In the genomic region with DNA sequence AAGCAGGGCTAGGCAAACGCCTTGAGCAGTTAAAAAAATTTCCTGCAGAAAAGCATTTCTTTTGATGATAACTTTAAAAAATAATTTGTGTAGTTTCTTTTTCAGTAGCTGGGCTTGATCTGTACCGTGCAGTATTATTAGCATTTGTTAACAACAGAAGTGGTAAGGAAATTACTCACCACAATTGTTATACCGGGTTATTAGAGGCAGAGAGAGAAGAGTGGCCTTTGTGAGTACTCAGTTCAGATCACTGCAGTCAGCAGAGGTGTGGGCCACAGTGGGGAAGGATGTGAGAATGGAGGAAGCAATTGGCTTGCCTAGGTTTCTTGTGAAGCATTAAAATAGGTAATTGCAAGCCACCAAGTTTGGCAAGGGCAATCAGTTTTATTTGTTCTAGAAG, we compare ENCODE assay signal across 14 cellular contexts. TPM values are rescaled to one million over a fixed set of nuclear protein-coding genes. Genes with fewer than 3 reads are reported as not detected.
DNase-seq lines count a peak whose midpoint lies in the region; ATAC-seq lines count a peak whose summit lies in the region.
"Had no signal": no experiment of that assay in that cellular context is flagged by ENCODE, and none has a peak within 500 bp of the region (broad histone marks: within the 10 kb centered on the region; RNA-seq: fewer than 3 reads in every experiment).

No MANE protein-coding gene starts in this region.

- H3K27me3 Mint-ChIP-seq in activated naive CD4-positive, alpha-beta T cell treated with anti-CD3 and anti-CD28 coated beads for 36 hours (ENCODE audit: low read depth), result peaks cover 2% of the 10 kb centered on the region

- H3K4me3 Mint-ChIP-seq in activated naive CD4-positive, alpha-beta T cell treated with anti-CD3 and anti-CD28 coated beads for 36 hours, result no peak overlapping the region
- H3K4me3 Mint-ChIP-seq: activated naive CD4-positive, alpha-beta T cell treated with anti-CD3 and anti-CD28 coated beads, Interleukin-2, amount 50 U/mL, for 24 hours had no signal

- ATAC-seq in GM21619 (IDR thresholded peaks at IDR 0.05; ENCODE audit: unreplicated experiment) (peak; percentile 44), HG03558 (IDR thresholded peaks at IDR 0.05; ENCODE audit: extremely low read depth, unreplicated experiment) (peak; percentile 30)
- ATAC-seq: naive thymus-derived CD8-positive, alpha-beta T cell had no signal

- CTCF ChIA-PET in activated naive CD4-positive, alpha-beta T cell treated with anti-CD3 and anti-CD28 coated beads for 36 hours (lab: Charles Lee), result interaction anchor here (1.3 kb wide), 1 partner anchor 57 kb away, joined by 3 read pairs; no protein-coding TSS in a partner anchor

- H3K4me1 Mint-ChIP-seq in activated naive CD4-positive, alpha-beta T cell treated with anti-CD3 and anti-CD28 coated beads for 36 hours (ENCODE audit: low read depth), result peaks cover 45% of the 10 kb centered on the region

- no peaks in the 10 kb centered on the region for H3K9me3 Mint-ChIP-seq in activated naive CD4-positive, alpha-beta T cell treated with anti-CD3 and anti-CD28 coated beads for 36 hours
- H3K9me3 Mint-ChIP-seq: activated naive CD4-positive, alpha-beta T cell treated with anti-CD3 and anti-CD28 coated beads, Interleukin-2, amount 50 U/mL, for 24 hours had no signal

- intact Hi-C loops in activated naive CD4-positive, alpha-beta T cell treated with anti-CD3 and anti-CD28 coated beads for 36 hours (cut with micrococcal nuclease), result no loop called here

- no peaks in the 10 kb centered on the region for H3K36me3 Mint-ChIP-seq in activated naive CD4-positive, alpha-beta T cell treated with anti-CD3 and anti-CD28 coated beads for 36 hours (ENCODE audit: low read depth)
- H3K36me3 Mint-ChIP-seq: activated naive CD4-positive, alpha-beta T cell treated with anti-CD3 and anti-CD28 coated beads, Interleukin-2, amount 50 U/mL, for 24 hours; naive thymus-derived CD8-positive, alpha-beta T cell had no signal

- DNase-seq in activated naive CD4-positive, alpha-beta T cell treated with Interleukin-2 at 50 U/mL for 16 hours, result peak; percentile 32
- no peak for DNase-seq in activated naive CD4-positive, alpha-beta T cell treated with anti-CD3 and anti-CD28 coated beads for 36 hours
- DNase-seq in lung microvascular endothelial cell (ENCODE audit: low read depth in 2 of 2) (peak; percentile 4 to 56), anterior cingulate cortex (lab: John Stamatoyannopoulos, UW) (no peak), OCI-M2 (lab: John Stamatoyannopoulos, UW; ENCODE audit: unreplicated experiment) (no peak), hepatic stellate cell (ENCODE audit: low spot score) (no peak)
- DNase-seq: activated CD4-positive, alpha-beta T cell treated with anti-CD3 and anti-CD28 coated beads, Interleukin-2, amount 50 U/mL, for 1 hour; kidney; naive thymus-derived CD8-positive, alpha-beta T cell; NCI-H1436 treated with DMSO at 0.1 percent for 48 hours; upper lobe of left lung had no signal

- H3K27ac Mint-ChIP-seq in activated naive CD4-positive, alpha-beta T cell treated with anti-CD3 and anti-CD28 coated beads for 36 hours, result no peak overlapping the region
- H3K27ac Mint-ChIP-seq: activated naive CD4-positive, alpha-beta T cell treated with anti-CD3 and anti-CD28 coated beads, Interleukin-2, amount 50 U/mL, for 24 hours; naive thymus-derived CD8-positive, alpha-beta T cell had no signal

RNA-seq across cellular contexts. Expression of a gene that starts 14.3 kb away (rescaled TPM):
- 10 to 100 TPM; 49.9 to 53.1 TPM for total RNA-seq in activated naive CD4-positive, alpha-beta T cell treated with anti-CD3 and anti-CD28 coated beads for 36 hours
- not detected in 2 replicates for total RNA-seq in lung microvascular endothelial cell
- total RNA-seq: kidney; naive thymus-derived CD8-positive, alpha-beta T cell; upper lobe of left lung had no signal

Comparison
In these comparisons a context has a peak if more than half of its experiments do, and no peak if none do; other contexts are left out.
1. DNase-seq: peak in activated naive CD4-positive, alpha-beta T cell treated with Interleukin-2 at 50 U/mL for 16 hours (single experiment) and lung microvascular endothelial cell (2 of 2); none in activated naive CD4-positive, alpha-beta T cell treated with anti-CD3 and anti-CD28 coated beads for 36 hours (single experiment), anterior cingulate cortex (0 of 58), OCI-M2 (single experiment) and hepatic stellate cell (single experiment).
2. RNA of a gene that starts 14.3 kb away (total RNA-seq): 49.9 to 53.1 TPM in activated naive CD4-positive, alpha-beta T cell treated with anti-CD3 and anti-CD28 coated beads for 36 hours; not detected in lung microvascular endothelial cell; every median in the first group is over 10 times any median in the second.